ENCODE assay signal across 29 cellular contexts in genomic region chr4:150012851-150013360, GRCh38.
"Had no signal": no experiment of that assay in that cellular context is flagged by ENCODE, and none has a peak within 500 bp of the region (broad histone marks: within the 10 kb centered on the region; RNA-seq: fewer than 3 reads in every experiment).

No MANE protein-coding gene starts in this region.

- H3K4me2 ChIP-seq: KMS-11 had no signal

- DNase-seq: activated CD4-positive, alpha-beta memory T cell treated with anti-CD3 and anti-CD28 coated beads for 36 hours; activated CD4-positive, alpha-beta T cell treated with anti-CD3 and anti-CD28 coated beads, Interleukin-2, amount 10 ng/mL, durations not matched to agents 7 days and 5 days; activated CD8-positive, alpha-beta memory T cell treated with anti-CD3 and anti-CD28 coated beads, Interleukin-2, amount 50 U/mL, for 4 hours; activated gamma-delta T cell treated with Interleukin-2 at 50 U/mL for 16 hours; activated naive CD4-positive, alpha-beta T cell treated with anti-CD3 and anti-CD28 coated beads for 36 hours; activated T-cell treated with anti-CD3 and anti-CD28 coated beads for 4 hours; activated T-cell treated with anti-CD3 and anti-CD28 coated beads, Interleukin-2, amount 50 U/mL, for 4 hours; anterior cingulate cortex; caudate nucleus; cerebellar nuclear complex; MM.1S; MV-4-11; NCI-H1092; NCI-H1436 treated with DMSO at 0.1 percent for 48 hours; NCI-H1694 treated with DMSO at 0.1 percent for 48 hours; NCI-H2029; NCI-H2171; NCI-H446; NCI-H510A treated with DMSO at 0.1 percent for 48 hours; NCI-H526 treated with DMSO at 0.1 percent for 48 hours; NCI-H774; RPMI8226; SIG-M5; T1000 had no signal

- H3K27ac ChIP-seq: KMS-11, SK-N-MC had no signal

- H3K9ac ChIP-seq: KMS-11 had no signal

- ATAC-seq: activated naive CD4-positive, alpha-beta T cell treated with anti-CD3 and anti-CD28 coated beads, Interleukin-2, amount 50 U/mL, for 72 hours; activated T-cell treated with anti-CD3 and anti-CD28 coated beads, Interleukin-2, amount 50 U/mL, for 4 hours; Panc1; Right ventricle myocardium inferior had no signal

- H3K4me3 ChIP-seq: SK-N-MC had no signal
